In genomic region chr1:203522237-203522636, GRCh38 we compare ENCODE assay signal across 18 cellular contexts. TPM values are rescaled to one million over a fixed set of nuclear protein-coding genes. Genes with fewer than 3 reads are reported as not detected.
DNase-seq lines count a peak whose midpoint lies in the region; ATAC-seq and TF ChIP-seq lines count a peak whose summit lies in the region.
"Had no signal": no experiment of that assay in that cellular context is flagged by ENCODE, and none has a peak within 500 bp of the region (broad histone marks: within the 10 kb centered on the region; RNA-seq: fewer than 3 reads in every experiment).

No MANE protein-coding gene starts in this region.

- 36 to 52% (median 48%) methylated on average over 11 of the region's 11 CpGs for WGBS in ovary, 3 donors

- H3K4me1 Mint-ChIP-seq in chondrocyte (ENCODE audit: low read depth), result peaks cover 71% of the 10 kb centered on the region

- H3K27ac Mint-ChIP-seq in chondrocyte (ENCODE audit: unreplicated experiment), result no peak overlapping the region
- H3K27ac Mint-ChIP-seq: activated naive CD8-positive, alpha-beta T cell had no signal

- peak overlapping the region; percentile 24 for H3K27ac ChIP-seq in rectal smooth muscle tissue (ENCODE audit: low read depth, low read length)
- no peak overlapping the region for H3K27ac ChIP-seq in ovary
- H3K27ac ChIP-seq: C4-2B, neutrophil had no signal

- ATAC-seq in GM18517 (IDR thresholded peaks at IDR 0.05; ENCODE audit: unreplicated experiment), result no peak
- ATAC-seq: esophagus mucosa had no signal

- no peak for TF ChIP-seq EP300 in ovary (IDR thresholded peaks at IDR 0.05)

- H3K36me3 Mint-ChIP-seq in chondrocyte (ENCODE audit: low read depth), result no peaks in the 10 kb centered on the region
- H3K36me3 Mint-ChIP-seq: activated naive CD8-positive, alpha-beta T cell had no signal

- TF ChIP-seq CTCF in chondrocyte (IDR thresholded peaks at IDR 0.05) (peak; percentile 14), ovary (IDR thresholded peaks at IDR 0.05) (no peak)

- no peaks in the 10 kb centered on the region for H3K36me3 ChIP-seq in rectal smooth muscle tissue (ENCODE audit: control insufficient read depth, insufficient read depth, low read length)
- no peaks in the 10 kb centered on the region for H3K36me3 ChIP-seq in ovary
- H3K36me3 ChIP-seq: neutrophil had no signal

- intact Hi-C loops in ovary (cut with DNase I), result no loop called here

- H3K27me3 ChIP-seq in rectal smooth muscle tissue (ENCODE audit: control insufficient read depth, insufficient read depth, low read length) (no peaks in the 10 kb centered on the region), ovary (no peaks in the 10 kb centered on the region)
- H3K27me3 ChIP-seq: hepatocyte, neutrophil had no signal

- no peak overlapping the region for H3K9ac ChIP-seq in rectal smooth muscle tissue (ENCODE audit: low read length)

- DNase-seq in NCI-H1092 treated with DMSO at 0.1 percent for 48 hours (lab: John Stamatoyannopoulos, UW) (peak; percentile 91), NCI-H446 treated with DMSO at 0.1 percent for 48 hours (lab: John Stamatoyannopoulos, UW) (peak; percentile 75), chondrocyte (ENCODE audit: low spot score) (no peak), SHP77 (lab: John Stamatoyannopoulos, UW) (no peak), SIG-M5 treated with dmso at 0.1 percent for 504 hours (lab: John Stamatoyannopoulos, UW; ENCODE audit: unreplicated experiment) (no peak), ovary (no peak)
- DNase-seq: activated CD8-positive, alpha-beta memory T cell treated with anti-CD3 and anti-CD28 coated beads, Interleukin-2, amount 50 U/mL, for 4 hours; cerebellar nuclear complex had no signal

- H3K4me3 Mint-ChIP-seq in chondrocyte (ENCODE audit: unreplicated experiment), result no peak overlapping the region
- H3K4me3 Mint-ChIP-seq: activated naive CD8-positive, alpha-beta T cell had no signal

- H3K4me3 ChIP-seq in rectal smooth muscle tissue (ENCODE audit: low read length) (no peak overlapping the region), ovary (no peak overlapping the region)
- H3K4me3 ChIP-seq: hepatocyte had no signal

- TF ChIP-seq POLR2A in ovary (IDR thresholded peaks at IDR 0.05), result no peak

- H3K27me3 Mint-ChIP-seq in chondrocyte (ENCODE audit: low read depth), result no peaks in the 10 kb centered on the region
- H3K27me3 Mint-ChIP-seq: activated naive CD8-positive, alpha-beta T cell had no signal

- peaks cover 50% of the 10 kb centered on the region for H3K4me1 ChIP-seq in rectal smooth muscle tissue (ENCODE audit: control insufficient read depth, insufficient read depth, low read length)
- H3K4me1 ChIP-seq in ovary (ENCODE audit: insufficient read depth), result peaks cover 12% of the 10 kb centered on the region

- H3K9me3 ChIP-seq in ovary, result no peaks in the 10 kb centered on the region
- H3K9me3 ChIP-seq: neutrophil had no signal

- H3K9me3 Mint-ChIP-seq in chondrocyte (ENCODE audit: low read depth), result no peaks in the 10 kb centered on the region

RNA-seq across cellular contexts. Expression of gene OPTC, which starts 28.3 kb away (rescaled TPM):
- not detected in 3 replicates for total RNA-seq in chondrocyte
- not detected for total RNA-seq in ovary
- polyA plus RNA-seq in ovary, result under 1 TPM in 1 of 2 donors, not detected in 1; 0.08 TPM
- total RNA-seq: esophagus mucosa, hepatocyte, HT-29, liver, subcutaneous adipose tissue had no signal
- polyA plus RNA-seq: liver had no signal

RNA-seq across cellular contexts. Expression of gene PRELP, which starts 46.6 kb away (rescaled TPM):
- 29.5 to 33.7 TPM (median 33.2 TPM) in 3 replicates for total RNA-seq in chondrocyte
- 100 to 1,000 TPM in 3 of 7 donors, 10 to 100 TPM in 4; 40.9 to 185 (median 74.8) TPM for total RNA-seq in ovary
- 100 to 1,000 TPM in 1 of 2 donors, 10 to 100 TPM in 1; 97.8 to 163 TPM for polyA plus RNA-seq in ovary

Comparison
In these comparisons a context has a peak if more than half of its experiments do, and no peak if none do; other contexts are left out.
1. DNase-seq: peak in NCI-H1092 treated with DMSO at 0.1 percent for 48 hours (single experiment) and NCI-H446 treated with DMSO at 0.1 percent for 48 hours (single experiment); none in chondrocyte (single experiment), SHP77 (0 of 2), SIG-M5 treated with dmso at 0.1 percent for 504 hours (single experiment) and ovary (0 of 5).